ENCODE assay signal across 24 cellular contexts in the genomic region with DNA sequence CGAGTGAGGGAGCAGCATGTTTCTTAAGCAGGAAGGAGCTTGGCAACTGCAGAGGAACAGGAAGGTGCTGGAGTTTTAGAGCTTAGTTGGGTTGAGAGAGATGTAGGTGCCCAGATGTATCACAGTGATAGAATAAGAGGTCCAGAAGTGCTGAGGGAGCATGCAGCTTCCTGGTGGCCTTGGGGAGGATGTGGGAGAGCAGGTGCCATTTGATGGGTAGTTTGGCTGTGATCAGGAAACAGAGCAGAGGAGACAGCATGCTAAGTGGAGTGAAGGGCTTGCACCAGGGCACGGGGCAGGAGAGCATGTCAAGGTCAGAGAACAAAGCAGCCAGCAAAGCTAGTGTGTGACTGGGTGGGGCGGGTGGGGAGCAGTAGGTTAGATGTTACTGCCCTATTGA.
DNase-seq lines count a peak whose midpoint lies in the region; ATAC-seq and TF ChIP-seq lines count a peak whose summit lies in the region.
"Had no signal": no experiment of that assay in that cellular context is flagged by ENCODE, and none has a peak within 500 bp of the region (broad histone marks: within the 10 kb centered on the region; RNA-seq: fewer than 3 reads in every experiment).

No MANE protein-coding gene starts in this region.

- H3K27me3 Mint-ChIP-seq in activated T-helper 17 cell treated with anti-CD3 and anti-CD28 coated beads, Interleukin-2, amount 50 U/mL, for 72 hours = no peaks in the 10 kb centered on the region
- H3K27me3 Mint-ChIP-seq in natural killer cell (ENCODE audit: low read depth in 2 of 2) = no peaks in the 10 kb centered on the region
- H3K27me3 Mint-ChIP-seq: stimulated activated naive CD8-positive, alpha-beta T cell treated with anti-CD3 and anti-CD28 coated beads, Interleukin-15, Interleukin-2, amounts not matched to agents 100 ng/mL and 50 ng/mL, for 24 hours had no signal

- no peaks in the 10 kb centered on the region for H3K79me2 ChIP-seq in trophoblast cell (ENCODE audit: control insufficient read depth, insufficient read depth, low read length, poor library complexity)

- H2BK12ac ChIP-seq in trophoblast cell (ENCODE audit: low read length) = no peak overlapping the region

- H3K27me3 ChIP-seq in trophoblast cell (ENCODE audit: insufficient read depth, low read length) = no peaks in the 10 kb centered on the region
- H3K27me3 ChIP-seq: colonic mucosa, tibial nerve had no signal

- no peak overlapping the region for H3K4me3 ChIP-seq in trophoblast cell (ENCODE audit: low read depth, low read length)
- H3K4me3 ChIP-seq: colonic mucosa, GM23338, smooth muscle cell, tibial nerve had no signal

- no peak overlapping the region for H4K12ac ChIP-seq in trophoblast cell (ENCODE audit: low read depth, low read length)

- H3K36me3 ChIP-seq in trophoblast cell (ENCODE audit: control insufficient read depth in 1 of 2, insufficient read depth in 2 of 2, low read length in 2 of 2) = peaks cover 2 to 6% of the 10 kb centered on the region in 2 experiments
- H3K36me3 ChIP-seq: colonic mucosa had no signal

- no CpG with 5 or more reads among the region's 3 CpGs for WGBS in trophoblast cell (ENCODE audit: extremely low coverage, insufficient coverage, insufficient read length)

- H3K14ac ChIP-seq in trophoblast cell (ENCODE audit: low read length) = no peak overlapping the region

- H3K4me2 ChIP-seq in trophoblast cell (ENCODE audit: low read length) = no peak overlapping the region
- H3K4me2 ChIP-seq: GM23338, smooth muscle cell had no signal

- no peak overlapping the region for H2AK5ac ChIP-seq in trophoblast cell (ENCODE audit: low read length)

- no peak overlapping the region for H3K27ac ChIP-seq in trophoblast cell (ENCODE audit: low read depth, low read length)
- H3K27ac ChIP-seq: 22Rv1, colonic mucosa, HL-60, tibial nerve had no signal

- H3K9me3 Mint-ChIP-seq in activated T-helper 17 cell treated with anti-CD3 and anti-CD28 coated beads, Interleukin-2, amount 50 U/mL, for 72 hours = no peaks in the 10 kb centered on the region
- H3K9me3 Mint-ChIP-seq in natural killer cell = no peaks in the 10 kb centered on the region
- H3K9me3 Mint-ChIP-seq: activated T-helper 1 cell treated with anti-CD3 and anti-CD28 coated beads, Interleukin-12 subunit alpha, Interleukin-12 subunit beta, Interleukin-2, Interleukin-4 antibody, amounts not matched to agents 30 ng/mL and 10 ng/mL and 1 ng/mL, durations not matched to agents 14 hours and 24 hours and 36 hours; brain; GM23338; stimulated activated naive CD8-positive, alpha-beta T cell treated with anti-CD3 and anti-CD28 coated beads, Interleukin-15, Interleukin-2, amounts not matched to agents 100 ng/mL and 50 ng/mL, for 24 hours had no signal

- no peak overlapping the region for H3K9ac ChIP-seq in trophoblast cell (ENCODE audit: low read length)

- intact Hi-C loops in Right ventricle myocardium superior (cut with DNase I) = no loop called here
- intact Hi-C loops in left cardiac atrium (cut with DNase I) = no loop called here
- intact Hi-C loops in natural killer cell (cut with micrococcal nuclease) = no loop called here

- no peak for TF ChIP-seq CTCF in natural killer cell (IDR thresholded peaks at IDR 0.05)

- peaks cover 0 to 5% of the 10 kb centered on the region in 2 experiments for H3K4me1 ChIP-seq in trophoblast cell (ENCODE audit: control insufficient read depth in 1 of 2, insufficient read depth in 2 of 2, low read length in 2 of 2)
- H3K4me1 ChIP-seq: colonic mucosa had no signal

- H4K91ac ChIP-seq in trophoblast cell (ENCODE audit: low read depth, low read length) = no peak overlapping the region

- no peaks in the 10 kb centered on the region for H3K79me1 ChIP-seq in trophoblast cell (ENCODE audit: low read length)

- H3K23ac ChIP-seq in trophoblast cell (ENCODE audit: low read length) = no peak overlapping the region

- no peak overlapping the region for H2BK120ac ChIP-seq in trophoblast cell (ENCODE audit: insufficient read depth, low read length, poor library complexity)

- DNase-seq in DMS153 (lab: John Stamatoyannopoulos, UW) (peak; percentile 7), DMS153 treated with DMSO at 0.1 percent for 48 hours (lab: John Stamatoyannopoulos, UW; ENCODE audit: unreplicated experiment) (no peak), Right ventricle myocardium superior (no peak), left cardiac atrium (no peak), natural killer cell (no peak), trophoblast cell (no peak), NCI-H1105 (lab: John Stamatoyannopoulos, UW) (no peak)
- DNase-seq: colonic mucosa; EL; kidney; NCI-H1436; NCI-H2107; NCI-H524 treated with DMSO at 0.1 percent for 48 hours; occipital lobe; stimulated activated CD4-positive, alpha-beta T cell treated with anti-CD3 and anti-CD28 coated beads, Interleukin-4, amount 100 ng/mL, for 1 hour had no signal

- H3K9me3 ChIP-seq in trophoblast cell (ENCODE audit: insufficient read depth, low read depth, low read length) = no peaks in the 10 kb centered on the region
- H3K9me3 ChIP-seq: colonic mucosa, tibial nerve had no signal

- no peak overlapping the region for H4K8ac ChIP-seq in trophoblast cell (ENCODE audit: low read depth, low read length)

- H3K4me3 Mint-ChIP-seq in activated T-helper 17 cell treated with anti-CD3 and anti-CD28 coated beads, Interleukin-2, amount 50 U/mL, for 72 hours = no peak overlapping the region
- no peak overlapping the region for H3K4me3 Mint-ChIP-seq in natural killer cell
- H3K4me3 Mint-ChIP-seq: activated T-helper 1 cell treated with anti-CD3 and anti-CD28 coated beads, Interleukin-12 subunit alpha, Interleukin-12 subunit beta, Interleukin-2, Interleukin-4 antibody, amounts not matched to agents 30 ng/mL and 10 ng/mL and 1 ng/mL, durations not matched to agents 14 hours and 24 hours and 36 hours; brain; GM23338; stimulated activated naive CD8-positive, alpha-beta T cell treated with anti-CD3 and anti-CD28 coated beads, Interleukin-15, Interleukin-2, amounts not matched to agents 100 ng/mL and 50 ng/mL, for 24 hours had no signal

- peak overlapping the region; percentile 2 for H3K27ac Mint-ChIP-seq in activated T-helper 17 cell treated with anti-CD3 and anti-CD28 coated beads, Interleukin-2, amount 50 U/mL, for 72 hours
- peak overlapping the region; percentile 0 to 25 for H3K27ac Mint-ChIP-seq in natural killer cell
- H3K27ac Mint-ChIP-seq: activated T-helper 1 cell treated with anti-CD3 and anti-CD28 coated beads, Interleukin-12 subunit alpha, Interleukin-12 subunit beta, Interleukin-2, Interleukin-4 antibody, amounts not matched to agents 30 ng/mL and 10 ng/mL and 1 ng/mL, durations not matched to agents 14 hours and 24 hours and 36 hours; GM23338 had no signal

- peaks cover 8% of the 10 kb centered on the region for H3K36me3 Mint-ChIP-seq in activated T-helper 17 cell treated with anti-CD3 and anti-CD28 coated beads, Interleukin-2, amount 50 U/mL, for 72 hours (ENCODE audit: low read depth)
- no peaks in the 10 kb centered on the region for H3K36me3 Mint-ChIP-seq in natural killer cell
- H3K36me3 Mint-ChIP-seq: brain had no signal

- no peak overlapping the region for H3K18ac ChIP-seq in trophoblast cell (ENCODE audit: low read length)

- H3K4ac ChIP-seq in trophoblast cell (ENCODE audit: low read depth, low read length) = no peak overlapping the region

- no peak overlapping the region for H2AFZ ChIP-seq in trophoblast cell (ENCODE audit: insufficient read depth, low read length, poor library complexity)
- H2AFZ ChIP-seq: GM23338 had no signal

- H2BK5ac ChIP-seq in trophoblast cell (ENCODE audit: low read depth, low read length, poor library complexity) = no peak overlapping the region

- ATAC-seq in Right ventricle myocardium superior (ENCODE audit: poor library complexity) = peak; percentile 34
- no peak for ATAC-seq in left cardiac atrium
- ATAC-seq in activated T-helper 17 cell treated with anti-CD3 and anti-CD28 coated beads, Interleukin-2, amount 50 U/mL, for 72 hours (replicated peaks) = no peak
- peak in 1 of 3 donors; percentile 42 for ATAC-seq in natural killer cell
- ATAC-seq: GM23338 had no signal

- no peaks in the 10 kb centered on the region for H3K4me1 Mint-ChIP-seq in activated T-helper 17 cell treated with anti-CD3 and anti-CD28 coated beads, Interleukin-2, amount 50 U/mL, for 72 hours
- peaks cover 23 to 53% of the 10 kb centered on the region in 2 donors for H3K4me1 Mint-ChIP-seq in natural killer cell
